13 cellular contexts compared by ENCODE assay signal in genomic region chr11:57775474-57775873, GRCh38. TPM values are rescaled to one million over a fixed set of nuclear protein-coding genes. Genes with fewer than 3 reads are reported as not detected.
DNase-seq lines count a peak whose midpoint lies in the region; ATAC-seq and TF ChIP-seq lines count a peak whose summit lies in the region.
"Had no signal": no experiment of that assay in that cellular context is flagged by ENCODE, and none has a peak within 500 bp of the region (broad histone marks: within the 10 kb centered on the region; RNA-seq: fewer than 3 reads in every experiment).

No MANE protein-coding gene starts in this region.

- peak overlapping the region; percentile 14 for H3K9ac ChIP-seq in iPS-18a (ENCODE audit: low read length)

- H3K4me1 ChIP-seq in iPS-18a (ENCODE audit: control insufficient read depth, low read depth, low read length) = peaks cover 50% of the 10 kb centered on the region
- H3K4me1 ChIP-seq in sigmoid colon = peaks cover 0 to 98% (median 92%) of the 10 kb centered on the region in 4 donors

- no TSS peak for BruUV-seq in Calu3 (replicated peaks; lab: Mats Ljungman, UMichigan)

- H3K27ac ChIP-seq in iPS-18a (ENCODE audit: low read length) = peak overlapping the region; percentile 6
- peak overlapping the region; percentile 72 to 86 (median 82) for H3K27ac ChIP-seq in sigmoid colon

- no peaks in the 10 kb centered on the region for H3K36me3 ChIP-seq in iPS-18a (ENCODE audit: control insufficient read depth, low read depth, low read length)
- H3K36me3 ChIP-seq in sigmoid colon = no peaks in the 10 kb centered on the region

- ATAC-seq in GM21526 (IDR thresholded peaks at IDR 0.05; ENCODE audit: low FRiP score, unreplicated experiment) = no peak

- no peak overlapping the region for H3K4me3 ChIP-seq in astrocyte of the spinal cord (ENCODE audit: low read depth, low read length)
- no peak overlapping the region for H3K4me3 ChIP-seq in iPS-18a (ENCODE audit: low read length)
- H3K4me3 ChIP-seq in sigmoid colon = no peak overlapping the region

- H3K36me3 Mint-ChIP-seq in Calu3 (ENCODE audit: insufficient read depth, unreplicated experiment) = peaks cover 79% of the 10 kb centered on the region

- intact Hi-C loops in Calu3 (cut with micrococcal nuclease; ENCODE audit: unreplicated experiment) = no loop called here
- intact Hi-C loops in sigmoid colon (cut with DNase I) = no loop called here
- intact Hi-C loops in posterior cingulate gyrus (cut with DNase I) = no loop called here

- H3K9me3 ChIP-seq in iPS-18a (ENCODE audit: control insufficient read depth, low read depth, low read length) (no peaks in the 10 kb centered on the region), sigmoid colon (no peaks in the 10 kb centered on the region)

- WGBS in sigmoid colon, 2 donors = 40 to 59% methylated on average over 5 of the region's 5 CpGs

- H3K4me1 Mint-ChIP-seq in Calu3 (ENCODE audit: low read depth, unreplicated experiment) = peaks cover 90% of the 10 kb centered on the region

- CTCF ChIA-PET in Calu3 (lab: Charles Lee) = interaction anchor here (0.7 to 1.3 kb wide), 2 partner anchors 11 to 23 kb away, joined by 3 to 4 read pairs; no protein-coding TSS in a partner anchor

- H3K27ac Mint-ChIP-seq in Calu3 (ENCODE audit: unreplicated experiment) = peak overlapping the region; percentile 99
- H3K27ac Mint-ChIP-seq: activated naive CD8-positive, alpha-beta T cell; IgD-negative memory B cell had no signal

- in situ Hi-C loops in astrocyte of the spinal cord (cut with HindIII; ENCODE audit: low sequenced_read_pairs) = no loop called here

- no peaks in the 10 kb centered on the region for H3K27me3 Mint-ChIP-seq in Calu3 (ENCODE audit: unreplicated experiment)
- H3K27me3 Mint-ChIP-seq: activated naive CD8-positive, alpha-beta T cell; IgD-negative memory B cell had no signal

- TF ChIP-seq CTCF in Calu3 (IDR thresholded peaks at IDR 0.05; ENCODE audit: unreplicated experiment) = no peak
- no peak for TF ChIP-seq CTCF in astrocyte of the spinal cord (IDR thresholded peaks at IDR 0.05; ENCODE audit: low read depth, low read length)
- TF ChIP-seq CTCF in sigmoid colon (IDR thresholded peaks at IDR 0.05) = no peak

- TF ChIP-seq EP300 in sigmoid colon (IDR thresholded peaks at IDR 0.05) = no peak

- TF ChIP-seq POLR2A in sigmoid colon (IDR thresholded peaks at IDR 0.05) = no peak

- no peak for DNase-seq in Calu3
- DNase-seq in astrocyte of the spinal cord (ENCODE audit: low read depth, low spot score) = peak; percentile 14
- DNase-seq in sigmoid colon = no peak
- DNase-seq in iPS-NIHi7 (ENCODE audit: extremely low spot score) = no peak
- no peak for DNase-seq in globus pallidus (ENCODE audit: low spot score)
- DNase-seq in posterior cingulate gyrus = no peak
- DNase-seq: NCI-H524 treated with DMSO at 0.1 percent for 48 hours had no signal

- H3K27me3 ChIP-seq in iPS-18a (ENCODE audit: control insufficient read depth, insufficient read depth, low read length) (no peaks in the 10 kb centered on the region), sigmoid colon (no peaks in the 10 kb centered on the region)

- peaks cover 4% of the 10 kb centered on the region for H3K9me3 Mint-ChIP-seq in Calu3 (ENCODE audit: low read depth, unreplicated experiment)
- H3K9me3 Mint-ChIP-seq: IgD-negative memory B cell had no signal

- H3K4me3 Mint-ChIP-seq in Calu3 (ENCODE audit: low read depth, unreplicated experiment) = peak overlapping the region; percentile 66
- H3K4me3 Mint-ChIP-seq: activated naive CD8-positive, alpha-beta T cell had no signal

RNA-seq across cellular contexts. Expression of gene CTNND1, which starts 13.9 kb away (rescaled TPM):
- 318 and 323 TPM in 2 replicates for total RNA-seq in Calu3 (2022)
- 100 to 1,000 TPM in 1 of 4 donors, 10 to 100 TPM in 3; 66.0 to 102 (median 86.9) TPM for total RNA-seq in sigmoid colon
- 100 to 1,000 TPM in 1 of 3 donors, 10 to 100 TPM in 2; 84.7 to 132 (median 99.9) TPM for polyA plus RNA-seq in sigmoid colon

RNA-seq across cellular contexts. Expression of gene BTBD18, which starts 23.9 kb away (rescaled TPM):
- total RNA-seq in Calu3 (2022) = not detected in 2 replicates
- total RNA-seq in sigmoid colon = not detected
- polyA plus RNA-seq in sigmoid colon = under 1 TPM in 1 of 3 donors, not detected in 2; 0.03 TPM
- total RNA-seq: fibroblast of villous mesenchyme, posterior vena cava had no signal

RNA-seq across cellular contexts. Expression of gene SELENOH, which starts 34.2 kb away (rescaled TPM):
- 124 and 131 TPM in 2 replicates for total RNA-seq in Calu3 (2022)
- total RNA-seq in sigmoid colon = 100 to 1,000 TPM; 130 to 188 (median 132) TPM
- polyA plus RNA-seq in sigmoid colon = 100 to 1,000 TPM; 149 to 180 (median 156) TPM
